Comparison of ENCODE assay signal across 24 cellular contexts in the genomic region with DNA sequence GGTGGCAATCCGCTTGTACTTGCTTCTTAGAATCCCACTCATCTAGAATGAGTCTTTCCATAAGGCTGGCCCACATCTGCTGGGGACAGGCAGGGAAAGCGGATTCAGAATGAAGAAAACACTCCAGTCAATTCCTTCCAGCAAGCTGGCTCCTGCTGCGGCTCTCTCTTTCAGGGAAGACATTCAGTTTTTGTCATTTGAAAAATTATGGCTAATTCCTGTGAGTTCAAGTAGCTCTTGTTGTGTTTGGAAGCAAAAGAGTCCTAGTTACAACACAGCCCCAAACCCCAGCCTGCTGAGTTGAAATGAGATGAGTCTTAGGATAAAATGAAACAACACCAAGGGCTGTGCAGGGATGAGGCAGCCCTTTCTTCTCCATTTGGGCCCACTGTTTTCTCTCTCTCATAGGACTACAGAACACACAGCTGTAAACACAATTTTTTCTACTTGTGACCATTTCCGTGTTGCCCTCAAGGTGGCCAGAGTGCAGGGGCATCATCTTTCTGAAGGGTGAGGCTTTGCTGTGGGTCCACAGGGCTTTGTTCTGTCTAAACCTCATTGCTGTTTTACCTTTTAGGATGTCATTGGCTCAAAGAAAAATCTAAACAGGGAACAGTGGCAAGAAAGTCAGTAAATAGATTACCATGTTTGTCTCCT.
DNase-seq lines count a peak whose midpoint lies in the region; TF ChIP-seq lines count a peak whose summit lies in the region.
"Had no signal": no experiment of that assay in that cellular context is flagged by ENCODE, and none has a peak within 500 bp of the region (broad histone marks: within the 10 kb centered on the region; RNA-seq: fewer than 3 reads in every experiment).

No MANE protein-coding gene starts in this region.

- intact Hi-C loops in spleen (cut with DNase I; ENCODE audit: low total_unique reads): no loop called here
- intact Hi-C loops in esophagus squamous epithelium (cut with DNase I): no loop called here

- H3K4me3 ChIP-seq in AG10803 (ENCODE audit: low read length) (no peak overlapping the region), fibroblast of the aortic adventitia (ENCODE audit: low read depth, low read length) (no peak overlapping the region), spleen (no peak overlapping the region), esophagus squamous epithelium (no peak overlapping the region)
- H3K4me3 ChIP-seq: GM12878, lung had no signal

- H3K27ac ChIP-seq in spleen (peak overlapping the region in 5 of 8 donors; percentile 4 to 25 (median 20)), esophagus squamous epithelium (peak overlapping the region in 2 of 4 donors; percentile 18 to 58)
- H3K27ac ChIP-seq: foreskin keratinocyte, neutrophil had no signal

- H3K4me3 Mint-ChIP-seq in HFFc6: no peak overlapping the region
- H3K4me3 Mint-ChIP-seq: activated CD4-positive, alpha-beta memory T cell treated with anti-CD3 and anti-CD28 coated beads, Interleukin-2, amount 10 ng/mL, durations not matched to agents 7 days and 5 days; CD8-positive, alpha-beta T cell; stimulated activated naive CD8-positive, alpha-beta T cell treated with anti-CD3 and anti-CD28 coated beads, Interleukin-15, Interleukin-2, amounts not matched to agents 100 ng/mL and 50 ng/mL, for 24 hours; type B pancreatic cell had no signal

- TF ChIP-seq CTCF in AG10803 (conservative IDR thresholded peaks at IDR 0.05; ENCODE audit: low read length) (no peak; the same call in 1 of the 2 replicates), HFFc6 (IDR thresholded peaks at IDR 0.05) (peak; percentile 29; the same call in 1 of the 2 replicates), fibroblast of the aortic adventitia (IDR thresholded peaks at IDR 0.05; ENCODE audit: insufficient read depth, low read length) (no peak), spleen (IDR thresholded peaks at IDR 0.05 in 8 of 11, conservative IDR thresholded peaks at IDR 0.05 in 3 of 11) (no peak), esophagus squamous epithelium (IDR thresholded peaks at IDR 0.05) (no peak)

- H3K27ac Mint-ChIP-seq in HFFc6: no peak overlapping the region
- H3K27ac Mint-ChIP-seq: activated CD4-positive, alpha-beta memory T cell treated with anti-CD3 and anti-CD28 coated beads, Interleukin-2, amount 10 ng/mL, durations not matched to agents 7 days and 5 days; CD8-positive, alpha-beta T cell; stimulated activated naive CD8-positive, alpha-beta T cell treated with anti-CD3 and anti-CD28 coated beads, Interleukin-15, Interleukin-2, amounts not matched to agents 100 ng/mL and 50 ng/mL, for 24 hours; type B pancreatic cell had no signal

- no peaks in the 10 kb centered on the region for H3K36me3 ChIP-seq in spleen
- no peaks in the 10 kb centered on the region for H3K36me3 ChIP-seq in esophagus squamous epithelium
- H3K36me3 ChIP-seq: neutrophil had no signal

- no peaks in the 10 kb centered on the region for H3K4me1 Mint-ChIP-seq in HFFc6 (ENCODE audit: low read depth)
- H3K4me1 Mint-ChIP-seq: activated CD4-positive, alpha-beta memory T cell treated with anti-CD3 and anti-CD28 coated beads, Interleukin-2, amount 10 ng/mL, durations not matched to agents 7 days and 5 days had no signal

- 79 to 85% (median 81%) methylated on average over 4 of the region's 4 CpGs for WGBS in spleen, 5 donors
- 69 to 78% methylated on average over 3 to 4 of the region's 4 CpGs for WGBS in esophagus squamous epithelium, 2 donors

- H3K9me3 ChIP-seq in spleen: peaks cover 0 to 6% (median 0%) of the 10 kb centered on the region in 8 donors
- no peaks in the 10 kb centered on the region for H3K9me3 ChIP-seq in esophagus squamous epithelium
- H3K9me3 ChIP-seq: neutrophil had no signal

- H3K36me3 Mint-ChIP-seq in HFFc6 (ENCODE audit: low read depth): 0 out of 2 replicates have a peak, but pooled peaks cover 11% of the 10 kb centered on the region
- H3K36me3 Mint-ChIP-seq: CD8-positive, alpha-beta T cell; type B pancreatic cell had no signal

- TF ChIP-seq POLR2A in spleen (IDR thresholded peaks at IDR 0.05) (no peak), esophagus squamous epithelium (IDR thresholded peaks at IDR 0.05) (no peak)

- DNase-seq in AG10803 (ENCODE audit: low read depth) (peak; percentile 65), HFFc6 (no peak), fibroblast of the aortic adventitia (ENCODE audit: low read depth) (peak; percentile 45), spleen (no peak), esophagus squamous epithelium (lab: John Stamatoyannopoulos, UW) (no peak), activated gamma-delta T cell treated with Interleukin-2 at 50 U/mL for 16 hours (no peak)
- no peak for DNase-seq in central memory CD4-positive, alpha-beta T cell
- DNase-seq: activated CD4-positive, alpha-beta memory T cell treated with anti-CD3 and anti-CD28 coated beads, Interleukin-2, amount 10 ng/mL, durations not matched to agents 7 days and 5 days; activated gamma-delta T cell; amniotic stem cell; caudate nucleus; CD8-positive, alpha-beta T cell; dermis blood vessel endothelial cell; foreskin keratinocyte; GF-D8; hippocampal formation; NCI-H1930; NCI-H748 treated with DMSO at 0.1 percent for 48 hours; stimulated activated CD4-positive, alpha-beta T cell treated with anti-CD3 and anti-CD28 coated beads, Interleukin-4, amount 100 ng/mL, for 24 hours had no signal

- peaks cover 10% of the 10 kb centered on the region for H3K9me3 Mint-ChIP-seq in HFFc6
- H3K9me3 Mint-ChIP-seq: activated CD4-positive, alpha-beta memory T cell treated with anti-CD3 and anti-CD28 coated beads, Interleukin-2, amount 10 ng/mL, durations not matched to agents 7 days and 5 days; CD8-positive, alpha-beta T cell; stimulated activated naive CD8-positive, alpha-beta T cell treated with anti-CD3 and anti-CD28 coated beads, Interleukin-15, Interleukin-2, amounts not matched to agents 100 ng/mL and 50 ng/mL, for 24 hours had no signal

- H3K27me3 ChIP-seq in spleen (replicated peaks in 1 of 7) (no peaks in the 10 kb centered on the region), esophagus squamous epithelium (no peaks in the 10 kb centered on the region)
- H3K27me3 ChIP-seq: neutrophil had no signal

- H3K27me3 Mint-ChIP-seq in HFFc6 (ENCODE audit: insufficient read depth): peaks cover 15% of the 10 kb centered on the region
- H3K27me3 Mint-ChIP-seq: stimulated activated naive CD8-positive, alpha-beta T cell treated with anti-CD3 and anti-CD28 coated beads, Interleukin-15, Interleukin-2, amounts not matched to agents 100 ng/mL and 50 ng/mL, for 24 hours; type B pancreatic cell had no signal

- H3K4me1 ChIP-seq in spleen (peaks cover 0 to 8% (median 0%) of the 10 kb centered on the region in 6 donors), esophagus squamous epithelium (no peaks in the 10 kb centered on the region)
- H3K4me1 ChIP-seq: foreskin keratinocyte had no signal

Comparison
In these comparisons a context has a peak if more than half of its experiments do, and no peak if none do; other contexts are left out.
1. DNase-seq: peak in AG10803 (single experiment) and fibroblast of the aortic adventitia (single experiment); none in HFFc6 (single experiment), spleen (single experiment), esophagus squamous epithelium (single experiment), activated gamma-delta T cell treated with Interleukin-2 at 50 U/mL for 16 hours (single experiment) and central memory CD4-positive, alpha-beta T cell (single experiment).